Comparison of ENCODE assay signal across 8 cellular contexts in the genomic region with DNA sequence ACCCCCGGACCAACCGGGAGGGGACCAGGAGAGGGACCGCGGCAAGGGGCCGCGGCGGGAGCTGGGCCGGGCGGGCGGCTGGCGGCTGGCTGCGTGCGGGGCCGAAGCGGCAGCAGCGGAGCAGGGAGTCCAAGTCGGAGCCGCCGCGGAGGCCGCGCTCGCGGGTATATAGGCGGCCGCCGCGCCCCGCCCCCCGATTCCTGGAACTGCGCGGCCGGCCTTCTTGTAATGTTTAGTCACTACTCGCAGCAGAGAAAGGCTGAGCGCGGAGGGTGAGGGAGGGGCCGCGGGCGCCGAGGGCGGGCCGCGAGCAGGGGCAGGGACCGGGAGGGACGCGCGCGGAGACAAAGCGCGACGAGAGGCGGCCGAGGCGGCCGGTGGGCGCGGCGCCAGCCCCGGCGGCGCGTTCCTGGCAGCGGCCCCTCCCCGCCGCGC. TPM values are rescaled to one million over a fixed set of nuclear protein-coding genes. Genes with fewer than 3 reads are reported as not detected.
DNase-seq lines count a peak whose midpoint lies in the region; ATAC-seq and TF ChIP-seq lines count a peak whose summit lies in the region.

A gene with protein sequence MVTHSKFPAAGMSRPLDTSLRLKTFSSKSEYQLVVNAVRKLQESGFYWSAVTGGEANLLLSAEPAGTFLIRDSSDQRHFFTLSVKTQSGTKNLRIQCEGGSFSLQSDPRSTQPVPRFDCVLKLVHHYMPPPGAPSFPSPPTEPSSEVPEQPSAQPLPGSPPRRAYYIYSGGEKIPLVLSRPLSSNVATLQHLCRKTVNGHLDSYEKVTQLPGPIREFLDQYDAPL (minus strand): TSS at position 142 of the 435 bp plus-strand sequence. CDS start 982 bp downstream, outside the sequence.

- TF ChIP-seq POLR2A in breast epithelium (IDR thresholded peaks at IDR 0.05): peak; percentile 50

- H3K4me3 Mint-ChIP-seq in WTC11: peak within 1 kb of the TSS; percentile 74

- no peaks in the 10 kb centered on the region for H3K9me3 Mint-ChIP-seq in WTC11

- TF ChIP-seq CTCF in GM10266 (IDR thresholded peaks at IDR 0.05; ENCODE audit: control insufficient read depth, insufficient read depth, low read depth, missing control alignments): no peak
- no peak for TF ChIP-seq CTCF in WTC11 (IDR thresholded peaks at IDR 0.05)
- TF ChIP-seq CTCF in breast epithelium (IDR thresholded peaks at IDR 0.05): peak in 1 of 3 donors; percentile 25

- peaks cover 4 to 8% of the 10 kb centered on the region in 2 donors for H3K4me1 ChIP-seq in breast epithelium

- H3K36me3 Mint-ChIP-seq in WTC11: peaks cover 6% of the 10 kb centered on the region

- H3K9me3 ChIP-seq in breast epithelium: no peaks in the 10 kb centered on the region

- peaks cover 16% of the 10 kb centered on the region for H3K27me3 Mint-ChIP-seq in WTC11 (ENCODE audit: low read depth)

- H3K4me3 ChIP-seq in breast epithelium (peak within 1 kb of the TSS; percentile 76 to 100 (median 95)), skin epidermis (peak within 1 kb of the TSS; percentile 68 to 95 (median 83))

- no peaks in the 10 kb centered on the region for H3K27me3 ChIP-seq in breast epithelium

- peaks cover 71% of the 10 kb centered on the region for H3K4me1 Mint-ChIP-seq in WTC11

- DNase-seq in GM10266 (ENCODE audit: extremely low spot score) (peak; percentile 93), NCI-H2196 treated with DMSO at 0.1 percent for 48 hours (lab: John Stamatoyannopoulos, UW; ENCODE audit: unreplicated experiment) (peak; percentile 95), WTC11 (ENCODE audit: low spot score) (peak; percentile 90), breast epithelium (ENCODE audit: low spot score in 2 of 2) (peak; percentile 93 to 97), iPS-NIHi11 (ENCODE audit: low spot score) (peak; percentile 87)

- ATAC-seq in HG02973 (IDR thresholded peaks at IDR 0.05; ENCODE audit: unreplicated experiment): peak; percentile 37
- ATAC-seq in WTC11: peak; percentile 45
- ATAC-seq in HG03520 (IDR thresholded peaks at IDR 0.05; ENCODE audit: unreplicated experiment): no peak

- peak within 1 kb of the TSS; percentile 91 to 94 for H3K27ac ChIP-seq in breast epithelium
- peak within 1 kb of the TSS; percentile 77 to 99 (median 98) for H3K27ac ChIP-seq in skin epidermis

- H3K27ac Mint-ChIP-seq in WTC11: peak within 1 kb of the TSS; percentile 93

- POLR2A ChIA-PET in WTC11 (lab: Charles Lee): interaction anchor here (1.0 to 2.1 kb wide), 4 partner anchors 10 to 46 kb away, joined by 5 to 10 read pairs (median 8); no protein-coding TSS in a partner anchor

- no peaks in the 10 kb centered on the region for H3K36me3 ChIP-seq in breast epithelium

- CTCF ChIA-PET in WTC11 (lab: Charles Lee): interaction anchor here (0.5 to 9.8 kb wide), 6 partner anchors 10 to 96 kb away, joined by 3 to 115 read pairs (median 6); no protein-coding TSS in a partner anchor

- intact Hi-C loops in breast epithelium (cut with DNase I; ENCODE audit: low total_unique reads): no loop called here

TF ChIP-seq in WTC11, 78 proteins besides CTCF, POLR2A, EP300 and RAD21 (continues in another document):
- TF ChIP-seq ZBTB21 (CRISPR knock-in tag; IDR thresholded peaks at IDR 0.05; ENCODE audit: borderline replicate concordance) (no peak), JAZF1 (CRISPR knock-in tag; IDR thresholded peaks at IDR 0.05) (no peak), ZNF317 (CRISPR knock-in tag; IDR thresholded peaks at IDR 0.05; ENCODE audit: borderline replicate concordance, low read depth) (no peak), ZNF219 (CRISPR knock-in tag; IDR thresholded peaks at IDR 0.05; ENCODE audit: borderline replicate concordance) (no peak), NFATC4 (CRISPR knock-in tag; IDR thresholded peaks at IDR 0.05) (no peak), CREB1 (CRISPR knock-in tag; IDR thresholded peaks at IDR 0.05) (no peak), GTF2I (CRISPR knock-in tag; conservative IDR thresholded peaks at IDR 0.05) (no peak)
- TF ChIP-seq, protein P1, sequence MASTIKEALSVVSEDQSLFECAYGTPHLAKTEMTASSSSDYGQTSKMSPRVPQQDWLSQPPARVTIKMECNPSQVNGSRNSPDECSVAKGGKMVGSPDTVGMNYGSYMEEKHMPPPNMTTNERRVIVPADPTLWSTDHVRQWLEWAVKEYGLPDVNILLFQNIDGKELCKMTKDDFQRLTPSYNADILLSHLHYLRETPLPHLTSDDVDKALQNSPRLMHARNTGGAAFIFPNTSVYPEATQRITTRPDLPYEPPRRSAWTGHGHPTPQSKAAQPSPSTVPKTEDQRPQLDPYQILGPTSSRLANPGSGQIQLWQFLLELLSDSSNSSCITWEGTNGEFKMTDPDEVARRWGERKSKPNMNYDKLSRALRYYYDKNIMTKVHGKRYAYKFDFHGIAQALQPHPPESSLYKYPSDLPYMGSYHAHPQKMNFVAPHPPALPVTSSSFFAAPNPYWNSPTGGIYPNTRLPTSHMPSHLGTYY (CRISPR knock-in tag; IDR thresholded peaks at IDR 0.05): no peak
- TF ChIP-seq, protein P2, sequence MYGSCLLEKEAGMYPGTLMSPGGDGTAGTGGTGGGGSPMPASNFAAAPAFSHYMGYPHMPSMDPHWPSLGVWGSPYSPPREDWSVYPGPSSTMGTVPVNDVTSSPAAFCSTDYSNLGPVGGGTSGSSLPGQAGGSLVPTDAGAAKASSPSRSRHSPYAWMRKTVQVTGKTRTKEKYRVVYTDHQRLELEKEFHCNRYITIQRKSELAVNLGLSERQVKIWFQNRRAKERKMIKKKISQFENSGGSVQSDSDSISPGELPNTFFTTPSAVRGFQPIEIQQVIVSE (CRISPR knock-in tag; IDR thresholded peaks at IDR 0.05; ENCODE audit: borderline replicate concordance): no peak
- TF ChIP-seq, protein P3, sequence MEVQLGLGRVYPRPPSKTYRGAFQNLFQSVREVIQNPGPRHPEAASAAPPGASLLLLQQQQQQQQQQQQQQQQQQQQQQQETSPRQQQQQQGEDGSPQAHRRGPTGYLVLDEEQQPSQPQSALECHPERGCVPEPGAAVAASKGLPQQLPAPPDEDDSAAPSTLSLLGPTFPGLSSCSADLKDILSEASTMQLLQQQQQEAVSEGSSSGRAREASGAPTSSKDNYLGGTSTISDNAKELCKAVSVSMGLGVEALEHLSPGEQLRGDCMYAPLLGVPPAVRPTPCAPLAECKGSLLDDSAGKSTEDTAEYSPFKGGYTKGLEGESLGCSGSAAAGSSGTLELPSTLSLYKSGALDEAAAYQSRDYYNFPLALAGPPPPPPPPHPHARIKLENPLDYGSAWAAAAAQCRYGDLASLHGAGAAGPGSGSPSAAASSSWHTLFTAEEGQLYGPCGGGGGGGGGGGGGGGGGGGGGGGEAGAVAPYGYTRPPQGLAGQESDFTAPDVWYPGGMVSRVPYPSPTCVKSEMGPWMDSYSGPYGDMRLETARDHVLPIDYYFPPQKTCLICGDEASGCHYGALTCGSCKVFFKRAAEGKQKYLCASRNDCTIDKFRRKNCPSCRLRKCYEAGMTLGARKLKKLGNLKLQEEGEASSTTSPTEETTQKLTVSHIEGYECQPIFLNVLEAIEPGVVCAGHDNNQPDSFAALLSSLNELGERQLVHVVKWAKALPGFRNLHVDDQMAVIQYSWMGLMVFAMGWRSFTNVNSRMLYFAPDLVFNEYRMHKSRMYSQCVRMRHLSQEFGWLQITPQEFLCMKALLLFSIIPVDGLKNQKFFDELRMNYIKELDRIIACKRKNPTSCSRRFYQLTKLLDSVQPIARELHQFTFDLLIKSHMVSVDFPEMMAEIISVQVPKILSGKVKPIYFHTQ (CRISPR knock-in tag; IDR thresholded peaks at IDR 0.05): no peak
- TF ChIP-seq, protein P4, sequence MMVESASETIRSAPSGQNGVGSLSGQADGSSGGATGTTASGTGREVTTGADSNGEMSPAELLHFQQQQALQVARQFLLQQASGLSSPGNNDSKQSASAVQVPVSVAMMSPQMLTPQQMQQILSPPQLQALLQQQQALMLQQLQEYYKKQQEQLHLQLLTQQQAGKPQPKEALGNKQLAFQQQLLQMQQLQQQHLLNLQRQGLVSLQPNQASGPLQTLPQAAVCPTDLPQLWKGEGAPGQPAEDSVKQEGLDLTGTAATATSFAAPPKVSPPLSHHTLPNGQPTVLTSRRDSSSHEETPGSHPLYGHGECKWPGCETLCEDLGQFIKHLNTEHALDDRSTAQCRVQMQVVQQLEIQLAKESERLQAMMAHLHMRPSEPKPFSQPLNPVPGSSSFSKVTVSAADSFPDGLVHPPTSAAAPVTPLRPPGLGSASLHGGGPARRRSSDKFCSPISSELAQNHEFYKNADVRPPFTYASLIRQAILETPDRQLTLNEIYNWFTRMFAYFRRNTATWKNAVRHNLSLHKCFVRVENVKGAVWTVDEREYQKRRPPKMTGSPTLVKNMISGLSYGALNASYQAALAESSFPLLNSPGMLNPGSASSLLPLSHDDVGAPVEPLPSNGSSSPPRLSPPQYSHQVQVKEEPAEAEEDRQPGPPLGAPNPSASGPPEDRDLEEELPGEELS (CRISPR knock-in tag; IDR thresholded peaks at IDR 0.05): peak; percentile 44; the same call in 1 of the 2 replicates
- TF ChIP-seq, protein P5, sequence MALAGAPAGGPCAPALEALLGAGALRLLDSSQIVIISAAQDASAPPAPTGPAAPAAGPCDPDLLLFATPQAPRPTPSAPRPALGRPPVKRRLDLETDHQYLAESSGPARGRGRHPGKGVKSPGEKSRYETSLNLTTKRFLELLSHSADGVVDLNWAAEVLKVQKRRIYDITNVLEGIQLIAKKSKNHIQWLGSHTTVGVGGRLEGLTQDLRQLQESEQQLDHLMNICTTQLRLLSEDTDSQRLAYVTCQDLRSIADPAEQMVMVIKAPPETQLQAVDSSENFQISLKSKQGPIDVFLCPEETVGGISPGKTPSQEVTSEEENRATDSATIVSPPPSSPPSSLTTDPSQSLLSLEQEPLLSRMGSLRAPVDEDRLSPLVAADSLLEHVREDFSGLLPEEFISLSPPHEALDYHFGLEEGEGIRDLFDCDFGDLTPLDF (CRISPR knock-in tag; IDR thresholded peaks at IDR 0.05): no peak
- TF ChIP-seq, protein P6, sequence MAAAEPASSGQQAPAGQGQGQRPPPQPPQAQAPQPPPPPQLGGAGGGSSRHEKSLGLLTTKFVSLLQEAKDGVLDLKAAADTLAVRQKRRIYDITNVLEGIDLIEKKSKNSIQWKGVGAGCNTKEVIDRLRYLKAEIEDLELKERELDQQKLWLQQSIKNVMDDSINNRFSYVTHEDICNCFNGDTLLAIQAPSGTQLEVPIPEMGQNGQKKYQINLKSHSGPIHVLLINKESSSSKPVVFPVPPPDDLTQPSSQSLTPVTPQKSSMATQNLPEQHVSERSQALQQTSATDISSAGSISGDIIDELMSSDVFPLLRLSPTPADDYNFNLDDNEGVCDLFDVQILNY (CRISPR knock-in tag; IDR thresholded peaks at IDR 0.05): no peak

RNA-seq across cellular contexts. Expression of the gene that starts here (rescaled TPM):
- total RNA-seq in WTC11 (2021) (23.8 to 24.6 TPM (median 24.2 TPM) in 3 replicates), breast epithelium (100 to 1,000 TPM in 1 of 3 donors, 10 to 100 TPM in 2; 58.1 to 190 (median 76.4) TPM)
